Comparison of ENCODE assay signal across 18 cellular contexts in genomic region chr6:71452709-71453108, GRCh38.
DNase-seq lines count a peak whose midpoint lies in the region; ATAC-seq and TF ChIP-seq lines count a peak whose summit lies in the region.
"Had no signal": no experiment of that assay in that cellular context is flagged by ENCODE, and none has a peak within 500 bp of the region (broad histone marks: within the 10 kb centered on the region; RNA-seq: fewer than 3 reads in every experiment).

No MANE protein-coding gene starts in this region.

- H2BK120ac ChIP-seq in IMR-90 (ENCODE audit: low read depth, low read length), result no peak overlapping the region

- dilution Hi-C loops in IMR-90 (cut with HindIII; ENCODE audit: low sequenced_read_pairs, unreplicated experiment), result no loop called here

- POLR2A ChIA-PET in IMR-90 (lab: Charles Lee; ENCODE audit: unreplicated experiment), result no interaction called here

- no peaks in the 10 kb centered on the region for H4K20me1 ChIP-seq in IMR-90 (ENCODE audit: insufficient read depth, low read length)
- no peaks in the 10 kb centered on the region for H4K20me1 ChIP-seq in fibroblast of lung (ENCODE audit: control insufficient read depth, extremely low read depth, insufficient read depth, low read length)
- H4K20me1 ChIP-seq: BLaER1 had no signal

- no peak overlapping the region for H3K23ac ChIP-seq in IMR-90 (ENCODE audit: low read depth, low read length)

- no peak overlapping the region for H3K27ac ChIP-seq in IMR-90 (ENCODE audit: insufficient read depth, low read length)
- no peak overlapping the region for H3K27ac ChIP-seq in fibroblast of lung (ENCODE audit: insufficient read depth, low read length)
- H3K27ac ChIP-seq: BLaER1, C4-2B had no signal

- no peak for TF ChIP-seq POLR2A in IMR-90 (IDR thresholded peaks at IDR 0.05; ENCODE audit: low read depth, low read length)

- H4K8ac ChIP-seq in IMR-90 (ENCODE audit: low read depth in 2 of 2, low read length in 2 of 2), result no peak overlapping the region

- peaks cover 2% of the 10 kb centered on the region; the same call in 1 of the 2 replicates for H3K4me1 ChIP-seq in IMR-90 (ENCODE audit: control insufficient read depth, insufficient read depth, low read length)
- no peaks in the 10 kb centered on the region for H3K4me1 ChIP-seq in fibroblast of lung (ENCODE audit: control insufficient read depth, extremely low read depth, insufficient read depth, low read length)
- H3K4me1 ChIP-seq: Caco-2 had no signal

- DNase-seq in IMR-90 (no peak), fibroblast of lung (ENCODE audit: low read depth in 2 of 2) (no peak), renal cortical epithelial cell (ENCODE audit: low read depth) (peak; percentile 70), GM03348 (ENCODE audit: low spot score) (no peak), NOMO-1 treated with DMSO at 0.1 percent for 48 hours (lab: John Stamatoyannopoulos, UW; ENCODE audit: unreplicated experiment) (no peak), left cardiac atrium (no peak)
- no peak for DNase-seq in stimulated activated CD4-positive, alpha-beta T cell treated with anti-CD3 and anti-CD28 coated beads, Interleukin-15, amount 100 ng/mL, for 24 hours
- DNase-seq: Caco-2; CD4-positive, CD25-positive, alpha-beta regulatory T cell; CD8-positive, alpha-beta T cell; DMS153; DND-41; GOT3; H7; HCEC 1CT had no signal

- TF ChIP-seq RAD21 in IMR-90 (IDR thresholded peaks at IDR 0.05; ENCODE audit: low read length), result no peak

- TF ChIP-seq CTCF in IMR-90 (conservative IDR thresholded peaks at IDR 0.05; ENCODE audit: low read depth, low read length), result no peak
- no peak for TF ChIP-seq CTCF in fibroblast of lung (conservative IDR thresholded peaks at IDR 0.05 in 1 of 2, IDR thresholded peaks at IDR 0.05 in 1 of 2; ENCODE audit: low read depth in 1 of 2, low read length in 2 of 2)

- no peak overlapping the region for H4K5ac ChIP-seq in IMR-90 (ENCODE audit: low read depth, low read length)

- in situ Hi-C loops in IMR-90 (cut with MboI; ENCODE audit: low sequenced_read_pairs), result no loop called here

- H2AFZ ChIP-seq in IMR-90 (replicated peaks; ENCODE audit: low read length, poor library complexity) (no peak overlapping the region), fibroblast of lung (ENCODE audit: low read length) (peak overlapping the region; percentile 53)

- H3K4me3 ChIP-seq in IMR-90 (ENCODE audit: insufficient read depth, low read depth, low read length) (no peak overlapping the region), fibroblast of lung (replicated peaks in 1 of 4; ENCODE audit: control extremely low read depth in 1 of 4, insufficient read depth in 1 of 4, low read depth in 3 of 4, low read length in 4 of 4) (no peak overlapping the region)
- H3K4me3 ChIP-seq: BLaER1, GM12878 had no signal

- H2AK9ac ChIP-seq in IMR-90 (replicated peaks; ENCODE audit: low read depth, low read length, poor library complexity), result no peak overlapping the region

- no peak overlapping the region for H3K14ac ChIP-seq in IMR-90 (replicated peaks; ENCODE audit: low read depth, low read length)

- CTCF ChIA-PET in IMR-90 (lab: Yijun Ruan, JAX), result no interaction called here

- intact Hi-C loops in IMR-90 (cut with micrococcal nuclease), result no loop called here
- intact Hi-C loops in left cardiac atrium (cut with DNase I), result no loop called here

- BruUV-seq in IMR-90 (replicated peaks; lab: Mats Ljungman, UMichigan), result no TSS peak

- H3K56ac ChIP-seq in IMR-90 (ENCODE audit: extremely low read depth, insufficient read depth, low read length), result no peak overlapping the region

- no peaks in the 10 kb centered on the region for H3K9me1 ChIP-seq in IMR-90 (ENCODE audit: insufficient read depth, low read length)

- no peak overlapping the region for H3K4ac ChIP-seq in IMR-90 (ENCODE audit: low read depth, low read length)

- H3K9me3 ChIP-seq in IMR-90 (ENCODE audit: control insufficient read depth, insufficient read depth, low read length), result no peaks in the 10 kb centered on the region
- no peaks in the 10 kb centered on the region for H3K9me3 ChIP-seq in fibroblast of lung (ENCODE audit: control insufficient read depth, insufficient read depth, low read depth, low read length)
- H3K9me3 ChIP-seq: BLaER1, Caco-2 had no signal

- H3K36me3 ChIP-seq in IMR-90 (ENCODE audit: control insufficient read depth, insufficient read depth, low read length), result no peaks in the 10 kb centered on the region
- no peaks in the 10 kb centered on the region for H3K36me3 ChIP-seq in fibroblast of lung (ENCODE audit: control insufficient read depth, insufficient read depth, low read length)
- H3K36me3 ChIP-seq: BLaER1 had no signal

- no peak overlapping the region for H2AK5ac ChIP-seq in IMR-90 (ENCODE audit: low read depth, low read length)

- no peak overlapping the region for H2BK5ac ChIP-seq in IMR-90 (ENCODE audit: low read depth, low read length, poor library complexity, severe bottlenecking)

- H2BK15ac ChIP-seq in IMR-90 (ENCODE audit: low read depth, low read length), result no peak overlapping the region

- no peaks in the 10 kb centered on the region for H3K79me1 ChIP-seq in IMR-90 (ENCODE audit: low read depth in 1 of 2, low read length in 2 of 2)

- H3K9ac ChIP-seq in IMR-90 (ENCODE audit: low read depth, low read length), result no peak overlapping the region
- H3K9ac ChIP-seq in fibroblast of lung (ENCODE audit: insufficient read depth, low read length), result no peak overlapping the region
- H3K9ac ChIP-seq: BLaER1 had no signal

- ATAC-seq in IMR-90 (ENCODE audit: low read depth), result peak; percentile 49; the same call in 1 of the 2 replicates
- ATAC-seq in left cardiac atrium, result no peak
- ATAC-seq: CD8-positive, alpha-beta T cell; GM12878 had no signal

- H3K4me2 ChIP-seq in IMR-90 (ENCODE audit: low read depth, low read length) (peak overlapping the region; percentile 77), fibroblast of lung (ENCODE audit: extremely low read depth, insufficient read depth, low read length) (no peak overlapping the region)
- H3K4me2 ChIP-seq: BLaER1 had no signal

- peak overlapping the region; percentile 79; the same call in 1 of the 2 replicates for H3K18ac ChIP-seq in IMR-90 (ENCODE audit: low read depth, low read length)

- WGBS in IMR-90 (ENCODE audit: extremely low coverage in 2 of 2, insufficient read length in 1 of 2), 2 experiments, result 80% methylated on average over 1 of the region's 2 CpGs; no CpG with 5 or more reads in 1 of the 2 experiments

- H4K91ac ChIP-seq in IMR-90 (ENCODE audit: insufficient read depth, low read depth, low read length), result no peak overlapping the region

- H2BK20ac ChIP-seq in IMR-90 (ENCODE audit: low read depth, low read length), result 0 out of 2 replicates have a peak overlapping the region, but pooled peaks have one; percentile 6

- H3K27me3 ChIP-seq in IMR-90 (ENCODE audit: control insufficient read depth, insufficient read depth, low read length), result no peaks in the 10 kb centered on the region
- no peaks in the 10 kb centered on the region for H3K27me3 ChIP-seq in fibroblast of lung (ENCODE audit: control insufficient read depth, insufficient read depth, low read length)
- H3K27me3 ChIP-seq: BLaER1 had no signal

- H3K79me2 ChIP-seq in fibroblast of lung (ENCODE audit: control insufficient read depth, insufficient read depth, low read length), result no peaks in the 10 kb centered on the region

TF ChIP-seq in IMR-90, 13 proteins besides CTCF, POLR2A, EP300 and RAD21:
- TF ChIP-seq BHLHE40 (IDR thresholded peaks at IDR 0.05; ENCODE audit: low read depth, low read length) (no peak), MAFK (IDR thresholded peaks at IDR 0.05; ENCODE audit: low read depth, low read length) (no peak), FOS (IDR thresholded peaks at IDR 0.05; ENCODE audit: low read depth, low read length) (no peak), CEBPB (IDR thresholded peaks at IDR 0.05; ENCODE audit: low read depth, low read length) (no peak), CHD1 (IDR thresholded peaks at IDR 0.05; ENCODE audit: low read depth, low read length) (no peak), NFE2L2 (IDR thresholded peaks at IDR 0.05; ENCODE audit: low read depth, low read length) (no peak), MXI1 (IDR thresholded peaks at IDR 0.05; ENCODE audit: borderline replicate concordance, low read depth, low read length) (no peak), RCOR1 (IDR thresholded peaks at IDR 0.05; ENCODE audit: insufficient replicate concordance, low read length) (no peak), RFX5 (IDR thresholded peaks at IDR 0.05; ENCODE audit: low read depth, low read length) (no peak), MAZ (IDR thresholded peaks at IDR 0.05; ENCODE audit: borderline replicate concordance, low read depth, low read length) (no peak), SMC3 (IDR thresholded peaks at IDR 0.05; ENCODE audit: low read depth, low read length) (no peak), USF2 (IDR thresholded peaks at IDR 0.05; ENCODE audit: low read depth, low read length) (no peak)
- TF ChIP-seq, protein P1, sequence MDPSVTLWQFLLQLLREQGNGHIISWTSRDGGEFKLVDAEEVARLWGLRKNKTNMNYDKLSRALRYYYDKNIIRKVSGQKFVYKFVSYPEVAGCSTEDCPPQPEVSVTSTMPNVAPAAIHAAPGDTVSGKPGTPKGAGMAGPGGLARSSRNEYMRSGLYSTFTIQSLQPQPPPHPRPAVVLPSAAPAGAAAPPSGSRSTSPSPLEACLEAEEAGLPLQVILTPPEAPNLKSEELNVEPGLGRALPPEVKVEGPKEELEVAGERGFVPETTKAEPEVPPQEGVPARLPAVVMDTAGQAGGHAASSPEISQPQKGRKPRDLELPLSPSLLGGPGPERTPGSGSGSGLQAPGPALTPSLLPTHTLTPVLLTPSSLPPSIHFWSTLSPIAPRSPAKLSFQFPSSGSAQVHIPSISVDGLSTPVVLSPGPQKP (IDR thresholded peaks at IDR 0.05; ENCODE audit: borderline replicate concordance, low read depth, low read length), result no peak
TF ChIP-seq in IMR-90: peak in this region for 0.
